ENCODE assay signal across 8 cellular contexts in genomic region chr18:25352629-25353005, GRCh38. TPM values are rescaled to one million over a fixed set of nuclear protein-coding genes. Genes with fewer than 3 reads are reported as not detected.
A peak's percentile ranks its signal among the peaks of the same experiment; 100 is the strongest.
DNase-seq lines count a peak whose midpoint lies in the region; ATAC-seq and TF ChIP-seq lines count a peak whose summit lies in the region.

No MANE protein-coding gene starts in this region.

- peaks cover 15% of the 10 kb centered on the region for H3K4me1 Mint-ChIP-seq in activated naive CD4-positive, alpha-beta T cell treated with anti-CD3 and anti-CD28 coated beads, Interleukin-2, amount 50 U/mL, for 24 hours
- H3K4me1 Mint-ChIP-seq in mesothelial cell of epicardium, result peaks cover 24% of the 10 kb centered on the region

- no peaks in the 10 kb centered on the region for H3K27me3 ChIP-seq in breast epithelium
- H3K27me3 ChIP-seq in upper lobe of left lung, result peaks cover 0 to 16% (median 4%) of the 10 kb centered on the region in 4 donors

- H3K27ac ChIP-seq in breast epithelium (peak overlapping the region in 1 of 2 donors; percentile 8), upper lobe of left lung (peak overlapping the region in 1 of 4 donors; percentile 35)

- DNase-seq in activated naive CD4-positive, alpha-beta T cell treated with anti-CD3 and anti-CD28 coated beads, Interleukin-2, amount 50 U/mL, for 72 hours (ENCODE audit: low spot score in 2 of 2), result no peak
- DNase-seq in breast epithelium (ENCODE audit: low spot score in 2 of 2), result no peak
- no peak for DNase-seq in mesothelial cell of epicardium (ENCODE audit: low spot score in 2 of 2, unreplicated experiment in 2 of 2)
- DNase-seq in upper lobe of left lung, result no peak
- no peak for DNase-seq in AG08396 (ENCODE audit: low spot score)

- ATAC-seq in activated naive CD4-positive, alpha-beta T cell treated with anti-CD3 and anti-CD28 coated beads, Interleukin-2, amount 50 U/mL, for 72 hours, result no peak
- ATAC-seq in upper lobe of left lung (ENCODE audit: low FRiP score in 2 of 2) (no peak), HG03521 (IDR thresholded peaks at IDR 0.05; ENCODE audit: unreplicated experiment) (no peak), HG03439 (IDR thresholded peaks at IDR 0.05; ENCODE audit: unreplicated experiment) (no peak)

- H3K36me3 ChIP-seq in breast epithelium (no peaks in the 10 kb centered on the region), upper lobe of left lung (no peaks in the 10 kb centered on the region)

- TF ChIP-seq CTCF in breast epithelium (IDR thresholded peaks at IDR 0.05) (no peak), mesothelial cell of epicardium (IDR thresholded peaks at IDR 0.05; ENCODE audit: unreplicated experiment) (no peak), upper lobe of left lung (IDR thresholded peaks at IDR 0.05) (no peak)

- H3K27ac Mint-ChIP-seq in activated naive CD4-positive, alpha-beta T cell treated with anti-CD3 and anti-CD28 coated beads, Interleukin-2, amount 50 U/mL, for 24 hours, result no peak overlapping the region
- no peak overlapping the region for H3K27ac Mint-ChIP-seq in activated naive CD4-positive, alpha-beta T cell treated with anti-CD3 and anti-CD28 coated beads, Interleukin-2, amount 50 U/mL, for 72 hours
- peak overlapping the region; percentile 89 for H3K27ac Mint-ChIP-seq in mesothelial cell of epicardium

- no peaks in the 10 kb centered on the region for H3K9me3 Mint-ChIP-seq in activated naive CD4-positive, alpha-beta T cell treated with anti-CD3 and anti-CD28 coated beads, Interleukin-2, amount 50 U/mL, for 24 hours
- no peaks in the 10 kb centered on the region for H3K9me3 Mint-ChIP-seq in activated naive CD4-positive, alpha-beta T cell treated with anti-CD3 and anti-CD28 coated beads, Interleukin-2, amount 50 U/mL, for 72 hours
- H3K9me3 Mint-ChIP-seq in mesothelial cell of epicardium, result no peaks in the 10 kb centered on the region

- TF ChIP-seq EP300 in upper lobe of left lung (IDR thresholded peaks at IDR 0.05), result no peak

- TF ChIP-seq POLR2A in breast epithelium (IDR thresholded peaks at IDR 0.05) (no peak), upper lobe of left lung (IDR thresholded peaks at IDR 0.05) (no peak)

- 0 to 1% methylated on average over 6 of the region's 6 CpGs for WGBS in upper lobe of left lung, 2 donors

- H3K4me3 ChIP-seq in breast epithelium (peak overlapping the region; percentile 40 to 79 (median 78)), upper lobe of left lung (peak overlapping the region in 3 of 4 donors; percentile 63 to 73 (median 63))

- peaks cover 2% of the 10 kb centered on the region for H3K36me3 Mint-ChIP-seq in activated naive CD4-positive, alpha-beta T cell treated with anti-CD3 and anti-CD28 coated beads, Interleukin-2, amount 50 U/mL, for 24 hours
- H3K36me3 Mint-ChIP-seq in activated naive CD4-positive, alpha-beta T cell treated with anti-CD3 and anti-CD28 coated beads, Interleukin-2, amount 50 U/mL, for 72 hours, result peaks cover 6 to 8% of the 10 kb centered on the region in 2 donors
- no peaks in the 10 kb centered on the region for H3K36me3 Mint-ChIP-seq in mesothelial cell of epicardium

- H3K4me1 ChIP-seq in breast epithelium (no peaks in the 10 kb centered on the region), upper lobe of left lung (peaks cover 6 to 38% (median 15%) of the 10 kb centered on the region in 4 donors)

- intact Hi-C loops in breast epithelium (cut with DNase I; ENCODE audit: low total_unique reads), result no loop called here

- no peaks in the 10 kb centered on the region for H3K9me3 ChIP-seq in breast epithelium
- no peaks in the 10 kb centered on the region for H3K9me3 ChIP-seq in upper lobe of left lung

- H3K4me3 Mint-ChIP-seq in activated naive CD4-positive, alpha-beta T cell treated with anti-CD3 and anti-CD28 coated beads, Interleukin-2, amount 50 U/mL, for 24 hours, result peak overlapping the region; percentile 47
- H3K4me3 Mint-ChIP-seq in mesothelial cell of epicardium, result peak overlapping the region; percentile 80

- peaks cover 41% of the 10 kb centered on the region for H3K27me3 Mint-ChIP-seq in activated naive CD4-positive, alpha-beta T cell treated with anti-CD3 and anti-CD28 coated beads, Interleukin-2, amount 50 U/mL, for 24 hours
- H3K27me3 Mint-ChIP-seq in mesothelial cell of epicardium (ENCODE audit: low read depth), result peaks cover 20% of the 10 kb centered on the region

RNA-seq across cellular contexts. Expression of gene ZNF521, which starts 0.7 kb away (rescaled TPM):
- not detected for total RNA-seq in activated naive CD4-positive, alpha-beta T cell treated with anti-CD3 and anti-CD28 coated beads, Interleukin-2, amount 50 U/mL, for 72 hours
- total RNA-seq in breast epithelium (10 to 100 TPM; 30.2 to 67.5 (median 51.8) TPM), mesothelial cell of epicardium (50.5 to 54.1 TPM (median 51.4 TPM) in 3 replicates), upper lobe of left lung (10 to 100 TPM in 4 of 6 donors, 1 to 10 TPM in 2; 4.7 to 37.7 (median 13.8) TPM)

Comparison
In these comparisons a context has a peak if more than half of its experiments do, and no peak if none do; other contexts are left out.
1. RNA of gene ZNF521, which starts 0.7 kb away (total RNA-seq): 30.2 to 67.5 TPM in breast epithelium, 50.5 to 54.1 TPM in mesothelial cell of epicardium and 4.7 to 37.7 TPM in upper lobe of left lung; not detected in activated naive CD4-positive, alpha-beta T cell treated with anti-CD3 and anti-CD28 coated beads, Interleukin-2, amount 50 U/mL, for 72 hours; every median in the first group is over 4 times any median in the second.